ENCODE assay signal across 18 cellular contexts in genomic region chr10:45427956-45428338, GRCh38. TPM values are rescaled to one million over a fixed set of nuclear protein-coding genes. Genes with fewer than 3 reads are reported as not detected.
DNase-seq lines count a peak whose midpoint lies in the region; ATAC-seq and TF ChIP-seq lines count a peak whose summit lies in the region.
"Had no signal": no experiment of that assay in that cellular context is flagged by ENCODE, and none has a peak within 500 bp of the region (broad histone marks: within the 10 kb centered on the region; RNA-seq: fewer than 3 reads in every experiment).

No MANE protein-coding gene starts in this region.

- DNase-seq in AG20443 (ENCODE audit: low spot score) (peak; percentile 3), BE2C (no peak), WTC11 (ENCODE audit: low spot score) (no peak), right cardiac atrium (no peak), NCI-H524 (lab: John Stamatoyannopoulos, UW) (no peak), NCI-H1694 treated with DMSO at 0.1 percent for 48 hours (lab: John Stamatoyannopoulos, UW) (no peak), SW480 (ENCODE audit: low spot score) (no peak)
- no peak for DNase-seq in activated CD8-positive, alpha-beta T cell treated with anti-CD3 and anti-CD28 coated beads, Interleukin-2, amount 10 ng/mL, durations not matched to agents 7 days and 5 days
- DNase-seq: CD4-positive, alpha-beta memory T cell; GF-D8; KBM-7; NCI-H187; NCI-H2107; NCI-H510A; OCI-M1; SHP77 treated with DMSO at 0.1 percent for 48 hours had no signal

- TF ChIP-seq CTCF in BE2C (IDR thresholded peaks at IDR 0.05; ENCODE audit: low read depth, low read length): no peak
- TF ChIP-seq CTCF in WTC11 (IDR thresholded peaks at IDR 0.05): no peak

- H3K4me3 ChIP-seq in BE2C (ENCODE audit: low read depth, low read length) (peak overlapping the region; percentile 30; the same call in 1 of the 2 replicates), right cardiac atrium (ENCODE audit: low read length) (peak overlapping the region; percentile 16)
- H3K4me3 ChIP-seq: GM12878 had no signal

- no peaks in the 10 kb centered on the region for H3K27me3 Mint-ChIP-seq in WTC11 (ENCODE audit: low read depth)
- H3K27me3 Mint-ChIP-seq in activated CD8-positive, alpha-beta T cell treated with anti-CD3 and anti-CD28 coated beads, Interleukin-2, amount 10 ng/mL, durations not matched to agents 7 days and 5 days (ENCODE audit: low read depth): no peaks in the 10 kb centered on the region
- H3K27me3 Mint-ChIP-seq: CD4-positive, alpha-beta memory T cell had no signal

- H3K27ac ChIP-seq in right cardiac atrium (ENCODE audit: low read length): no peak overlapping the region

- no peaks in the 10 kb centered on the region for H3K9me3 ChIP-seq in BE2C
- no peaks in the 10 kb centered on the region for H3K9me3 ChIP-seq in right cardiac atrium (ENCODE audit: control insufficient read depth, low read length)

- ATAC-seq in WTC11: no peak
- ATAC-seq in right cardiac atrium: peak in 1 of 2 donors; percentile 34
- no peak for ATAC-seq in activated CD8-positive, alpha-beta T cell treated with anti-CD3 and anti-CD28 coated beads, Interleukin-2, amount 10 ng/mL, durations not matched to agents 7 days and 5 days
- ATAC-seq: GM12878, SK-N-SH treated with all-trans-retinoic acid at 6 μM for 48 hours had no signal

- H3K27ac Mint-ChIP-seq in WTC11: peak overlapping the region; percentile 9; the same call in 1 of the 2 replicates
- no peak overlapping the region for H3K27ac Mint-ChIP-seq in activated CD8-positive, alpha-beta T cell treated with anti-CD3 and anti-CD28 coated beads, Interleukin-2, amount 10 ng/mL, durations not matched to agents 7 days and 5 days

- H3K4me3 Mint-ChIP-seq in WTC11: no peak overlapping the region
- no peak overlapping the region for H3K4me3 Mint-ChIP-seq in activated CD8-positive, alpha-beta T cell treated with anti-CD3 and anti-CD28 coated beads, Interleukin-2, amount 10 ng/mL, durations not matched to agents 7 days and 5 days
- H3K4me3 Mint-ChIP-seq: CD4-positive, alpha-beta memory T cell had no signal

- H3K36me3 ChIP-seq in BE2C: no peaks in the 10 kb centered on the region

- CTCF ChIA-PET in WTC11 (lab: Charles Lee): no interaction called here
- CTCF ChIA-PET in activated CD8-positive, alpha-beta T cell treated with anti-CD3 and anti-CD28 coated beads, Interleukin-2, amount 10 ng/mL, durations not matched to agents 7 days and 5 days (lab: Charles Lee): no interaction called here

- peaks cover 15% of the 10 kb centered on the region for H3K4me1 Mint-ChIP-seq in WTC11
- peaks cover 67% of the 10 kb centered on the region for H3K4me1 Mint-ChIP-seq in activated CD8-positive, alpha-beta T cell treated with anti-CD3 and anti-CD28 coated beads, Interleukin-2, amount 10 ng/mL, durations not matched to agents 7 days and 5 days (ENCODE audit: low read depth)

- POLR2A ChIA-PET in WTC11 (lab: Charles Lee): no interaction called here
- POLR2A ChIA-PET in activated CD8-positive, alpha-beta T cell treated with anti-CD3 and anti-CD28 coated beads, Interleukin-2, amount 10 ng/mL, durations not matched to agents 7 days and 5 days (lab: Charles Lee): no interaction called here

- no peaks in the 10 kb centered on the region for H3K9me3 Mint-ChIP-seq in WTC11
- no peaks in the 10 kb centered on the region for H3K9me3 Mint-ChIP-seq in activated CD8-positive, alpha-beta T cell treated with anti-CD3 and anti-CD28 coated beads, Interleukin-2, amount 10 ng/mL, durations not matched to agents 7 days and 5 days (ENCODE audit: insufficient read depth)
- H3K9me3 Mint-ChIP-seq: CD4-positive, alpha-beta memory T cell had no signal

- H3K4me1 ChIP-seq in BE2C: no peaks in the 10 kb centered on the region
- H3K4me1 ChIP-seq in right cardiac atrium (ENCODE audit: control insufficient read depth, insufficient read depth, low read length): no peaks in the 10 kb centered on the region

- intact Hi-C loops in right cardiac atrium (cut with DNase I): no loop called here

- no peaks in the 10 kb centered on the region for H3K36me3 Mint-ChIP-seq in WTC11
- peaks cover 15% of the 10 kb centered on the region for H3K36me3 Mint-ChIP-seq in activated CD8-positive, alpha-beta T cell treated with anti-CD3 and anti-CD28 coated beads, Interleukin-2, amount 10 ng/mL, durations not matched to agents 7 days and 5 days (ENCODE audit: low read depth)
- H3K36me3 Mint-ChIP-seq: CD4-positive, alpha-beta memory T cell had no signal

- 19% methylated on average over 14 of the region's 14 CpGs for WGBS in right cardiac atrium

- H3K27me3 ChIP-seq in BE2C: peaks cover 7% of the 10 kb centered on the region
- H3K27me3 ChIP-seq in right cardiac atrium (ENCODE audit: control insufficient read depth, insufficient read depth): no peaks in the 10 kb centered on the region

TF ChIP-seq in WTC11, 78 proteins besides CTCF, POLR2A, EP300 and RAD21:
- TF ChIP-seq CREB1 (CRISPR knock-in tag; IDR thresholded peaks at IDR 0.05) (no peak), NFATC4 (CRISPR knock-in tag; IDR thresholded peaks at IDR 0.05) (no peak), CREM (CRISPR knock-in tag; IDR thresholded peaks at IDR 0.05) (no peak), RORB (CRISPR knock-in tag; IDR thresholded peaks at IDR 0.05) (no peak), ZNF416 (CRISPR knock-in tag; IDR thresholded peaks at IDR 0.05) (no peak)
- TF ChIP-seq, protein P1, sequence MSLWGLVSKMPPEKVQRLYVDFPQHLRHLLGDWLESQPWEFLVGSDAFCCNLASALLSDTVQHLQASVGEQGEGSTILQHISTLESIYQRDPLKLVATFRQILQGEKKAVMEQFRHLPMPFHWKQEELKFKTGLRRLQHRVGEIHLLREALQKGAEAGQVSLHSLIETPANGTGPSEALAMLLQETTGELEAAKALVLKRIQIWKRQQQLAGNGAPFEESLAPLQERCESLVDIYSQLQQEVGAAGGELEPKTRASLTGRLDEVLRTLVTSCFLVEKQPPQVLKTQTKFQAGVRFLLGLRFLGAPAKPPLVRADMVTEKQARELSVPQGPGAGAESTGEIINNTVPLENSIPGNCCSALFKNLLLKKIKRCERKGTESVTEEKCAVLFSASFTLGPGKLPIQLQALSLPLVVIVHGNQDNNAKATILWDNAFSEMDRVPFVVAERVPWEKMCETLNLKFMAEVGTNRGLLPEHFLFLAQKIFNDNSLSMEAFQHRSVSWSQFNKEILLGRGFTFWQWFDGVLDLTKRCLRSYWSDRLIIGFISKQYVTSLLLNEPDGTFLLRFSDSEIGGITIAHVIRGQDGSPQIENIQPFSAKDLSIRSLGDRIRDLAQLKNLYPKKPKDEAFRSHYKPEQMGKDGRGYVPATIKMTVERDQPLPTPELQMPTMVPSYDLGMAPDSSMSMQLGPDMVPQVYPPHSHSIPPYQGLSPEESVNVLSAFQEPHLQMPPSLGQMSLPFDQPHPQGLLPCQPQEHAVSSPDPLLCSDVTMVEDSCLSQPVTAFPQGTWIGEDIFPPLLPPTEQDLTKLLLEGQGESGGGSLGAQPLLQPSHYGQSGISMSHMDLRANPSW (CRISPR knock-in tag; conservative IDR thresholded peaks at IDR 0.05; ENCODE audit: low read depth): no peak
- TF ChIP-seq, protein P2, sequence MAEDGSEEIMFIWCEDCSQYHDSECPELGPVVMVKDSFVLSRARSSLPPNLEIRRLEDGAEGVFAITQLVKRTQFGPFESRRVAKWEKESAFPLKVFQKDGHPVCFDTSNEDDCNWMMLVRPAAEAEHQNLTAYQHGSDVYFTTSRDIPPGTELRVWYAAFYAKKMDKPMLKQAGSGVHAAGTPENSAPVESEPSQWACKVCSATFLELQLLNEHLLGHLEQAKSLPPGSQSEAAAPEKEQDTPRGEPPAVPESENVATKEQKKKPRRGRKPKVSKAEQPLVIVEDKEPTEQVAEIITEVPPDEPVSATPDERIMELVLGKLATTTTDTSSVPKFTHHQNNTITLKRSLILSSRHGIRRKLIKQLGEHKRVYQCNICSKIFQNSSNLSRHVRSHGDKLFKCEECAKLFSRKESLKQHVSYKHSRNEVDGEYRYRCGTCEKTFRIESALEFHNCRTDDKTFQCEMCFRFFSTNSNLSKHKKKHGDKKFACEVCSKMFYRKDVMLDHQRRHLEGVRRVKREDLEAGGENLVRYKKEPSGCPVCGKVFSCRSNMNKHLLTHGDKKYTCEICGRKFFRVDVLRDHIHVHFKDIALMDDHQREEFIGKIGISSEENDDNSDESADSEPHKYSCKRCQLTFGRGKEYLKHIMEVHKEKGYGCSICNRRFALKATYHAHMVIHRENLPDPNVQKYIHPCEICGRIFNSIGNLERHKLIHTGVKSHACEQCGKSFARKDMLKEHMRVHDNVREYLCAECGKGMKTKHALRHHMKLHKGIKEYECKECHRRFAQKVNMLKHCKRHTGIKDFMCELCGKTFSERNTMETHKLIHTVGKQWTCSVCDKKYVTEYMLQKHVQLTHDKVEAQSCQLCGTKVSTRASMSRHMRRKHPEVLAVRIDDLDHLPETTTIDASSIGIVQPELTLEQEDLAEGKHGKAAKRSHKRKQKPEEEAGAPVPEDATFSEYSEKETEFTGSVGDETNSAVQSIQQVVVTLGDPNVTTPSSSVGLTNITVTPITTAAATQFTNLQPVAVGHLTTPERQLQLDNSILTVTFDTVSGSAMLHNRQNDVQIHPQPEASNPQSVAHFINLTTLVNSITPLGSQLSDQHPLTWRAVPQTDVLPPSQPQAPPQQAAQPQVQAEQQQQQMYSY (CRISPR knock-in tag; IDR thresholded peaks at IDR 0.05): no peak

RNA-seq across cellular contexts. Expression of gene ALOX5, which starts 53.9 kb away (rescaled TPM):
- polyA plus RNA-seq in BE2C (2012; ENCODE audit: insufficient read depth, insufficient read length, low read depth): not detected
- total RNA-seq in WTC11 (2021) (3.4 to 4.9 TPM (median 4.4 TPM) in 3 replicates), right cardiac atrium (10 to 100 TPM; 10.0 to 13.0 (median 12.2) TPM)
- 5.6 TPM for polyA plus RNA-seq in right cardiac atrium
- 1 to 10 TPM; 9.7 to 9.9 TPM for total RNA-seq in activated CD8-positive, alpha-beta T cell treated with anti-CD3 and anti-CD28 coated beads, Interleukin-2, amount 10 ng/mL, durations not matched to agents 7 days and 5 days
